9 cellular contexts compared by ENCODE assay signal in genomic region chr15:58212909-58213526, GRCh38.
DNase-seq lines count a peak whose midpoint lies in the region; ATAC-seq and TF ChIP-seq lines count a peak whose summit lies in the region.
"Had no signal": no experiment of that assay in that cellular context is flagged by ENCODE, and none has a peak within 500 bp of the region (broad histone marks: within the 10 kb centered on the region; RNA-seq: fewer than 3 reads in every experiment).

No MANE protein-coding gene starts in this region.

- H3K4me2 ChIP-seq in GM23338: no peak overlapping the region
- no peak overlapping the region for H3K4me2 ChIP-seq in fibroblast of lung (ENCODE audit: extremely low read depth, insufficient read depth, low read length)

- H3K4me3 ChIP-seq in A673 (ENCODE audit: low read depth, low read length, poor library complexity, severe bottlenecking) (no peak overlapping the region), GM23338 (no peak overlapping the region), Panc1 (ENCODE audit: low read depth in 2 of 2, low read length in 2 of 2) (no peak overlapping the region), fibroblast of lung (replicated peaks in 1 of 4; ENCODE audit: control extremely low read depth in 1 of 4, insufficient read depth in 1 of 4, low read depth in 3 of 4, low read length in 4 of 4) (no peak overlapping the region)

- H3K9me3 ChIP-seq in A673 (ENCODE audit: low read depth, low read length, poor library complexity, severe bottlenecking) (no peaks in the 10 kb centered on the region), Panc1 (ENCODE audit: control insufficient read depth, insufficient read depth, low read depth, low read length) (no peaks in the 10 kb centered on the region), fibroblast of lung (ENCODE audit: control insufficient read depth, insufficient read depth, low read depth, low read length) (no peaks in the 10 kb centered on the region)

- ATAC-seq in GM23338 (peak; percentile 71), Panc1 (peak; percentile 89)

- H2AFZ ChIP-seq in GM23338 (no peak overlapping the region; the same call in 1 of the 2 replicates), fibroblast of lung (ENCODE audit: low read length) (no peak overlapping the region)

- no peaks in the 10 kb centered on the region for H3K36me3 Mint-ChIP-seq in GM23338 (ENCODE audit: low read depth)
- H3K36me3 Mint-ChIP-seq: activated naive CD4-positive, alpha-beta T cell treated with anti-CD3 and anti-CD28 coated beads, Interleukin-2, amount 50 U/mL, for 24 hours had no signal

- H3K36me3 ChIP-seq in A673 (ENCODE audit: insufficient read depth, low read length, poor library complexity, severe bottlenecking) (no peaks in the 10 kb centered on the region), GM23338 (ENCODE audit: insufficient read depth) (no peaks in the 10 kb centered on the region), Panc1 (ENCODE audit: control insufficient read depth, insufficient read depth, low read length) (no peaks in the 10 kb centered on the region), fibroblast of lung (ENCODE audit: control insufficient read depth, insufficient read depth, low read length) (no peaks in the 10 kb centered on the region)

- H4K20me1 ChIP-seq in GM23338 (replicated peaks; ENCODE audit: insufficient read depth): no peaks in the 10 kb centered on the region
- H4K20me1 ChIP-seq in fibroblast of lung (ENCODE audit: control insufficient read depth, extremely low read depth, insufficient read depth, low read length): no peaks in the 10 kb centered on the region

- POLR2A ChIA-PET in A673 (lab: Charles Lee; ENCODE audit: low non-redundant PET): no interaction called here
- POLR2A ChIA-PET in Panc1 (lab: Charles Lee): no interaction called here

- peaks cover 4% of the 10 kb centered on the region; the same call in 2 of the 3 replicates for H3K4me1 Mint-ChIP-seq in GM23338
- H3K4me1 Mint-ChIP-seq: activated naive CD4-positive, alpha-beta T cell treated with anti-CD3 and anti-CD28 coated beads, Interleukin-2, amount 50 U/mL, for 24 hours had no signal

- no peaks in the 10 kb centered on the region for H3K27me3 Mint-ChIP-seq in GM23338 (ENCODE audit: insufficient read depth, low read depth, poor library complexity)
- H3K27me3 Mint-ChIP-seq: activated naive CD4-positive, alpha-beta T cell treated with anti-CD3 and anti-CD28 coated beads, Interleukin-2, amount 50 U/mL, for 24 hours had no signal

- H3F3A ChIP-seq in GM23338 (replicated peaks; ENCODE audit: low read depth): no peaks in the 10 kb centered on the region

- BruUV-seq in A673 (replicated peaks; lab: Mats Ljungman, UMichigan) (no TSS peak), Panc1 (replicated peaks; lab: Mats Ljungman, UMichigan) (no TSS peak)

- H3K27me3 ChIP-seq in A673 (replicated peaks; ENCODE audit: insufficient read depth, low read depth, low read length, poor library complexity) (no peaks in the 10 kb centered on the region), GM23338 (ENCODE audit: insufficient read depth) (no peaks in the 10 kb centered on the region), Panc1 (ENCODE audit: control insufficient read depth, insufficient read depth, low read length) (no peaks in the 10 kb centered on the region), fibroblast of lung (ENCODE audit: control insufficient read depth, insufficient read depth, low read length) (no peaks in the 10 kb centered on the region)

- H3K9ac ChIP-seq in fibroblast of lung (ENCODE audit: insufficient read depth, low read length): no peak overlapping the region

- H3K27ac ChIP-seq in A673 (ENCODE audit: low read depth, low read length, poor library complexity, severe bottlenecking) (no peak overlapping the region), GM23338 (ENCODE audit: low read depth) (no peak overlapping the region), Panc1 (ENCODE audit: low read length) (no peak overlapping the region), fibroblast of lung (ENCODE audit: insufficient read depth, low read length) (no peak overlapping the region)

- TF ChIP-seq CTCF in A673 (conservative IDR thresholded peaks at IDR 0.05; ENCODE audit: low read depth, low read length) (peak; percentile 62), GM23338 (conservative IDR thresholded peaks at IDR 0.05; ENCODE audit: low read depth in 2 of 2) (peak; percentile 60 to 62), Panc1 (IDR thresholded peaks at IDR 0.05) (peak; percentile 78), fibroblast of lung (conservative IDR thresholded peaks at IDR 0.05 in 1 of 2, IDR thresholded peaks at IDR 0.05 in 1 of 2; ENCODE audit: low read depth in 1 of 2, low read length in 2 of 2) (peak; percentile 64 to 68)

- H3K79me2 ChIP-seq in GM23338 (replicated peaks; ENCODE audit: insufficient read depth) (no peaks in the 10 kb centered on the region), fibroblast of lung (ENCODE audit: control insufficient read depth, insufficient read depth, low read length) (no peaks in the 10 kb centered on the region)

- H3K4me1 ChIP-seq in A673 (ENCODE audit: insufficient read depth, low read length, poor library complexity, severe bottlenecking) (peaks cover 10% of the 10 kb centered on the region), GM23338 (ENCODE audit: insufficient read depth) (no peaks in the 10 kb centered on the region; the same call in 1 of the 2 replicates), Panc1 (ENCODE audit: control insufficient read depth, insufficient read depth, low read length) (no peaks in the 10 kb centered on the region), fibroblast of lung (ENCODE audit: control insufficient read depth, extremely low read depth, insufficient read depth, low read length) (peaks cover 7% of the 10 kb centered on the region)

- no peak overlapping the region for H3K27ac Mint-ChIP-seq in GM23338
- H3K27ac Mint-ChIP-seq: activated naive CD4-positive, alpha-beta T cell treated with anti-CD3 and anti-CD28 coated beads, Interleukin-2, amount 50 U/mL, for 24 hours had no signal

- no peak overlapping the region for H3K4me3 Mint-ChIP-seq in GM23338
- H3K4me3 Mint-ChIP-seq: activated naive CD4-positive, alpha-beta T cell treated with anti-CD3 and anti-CD28 coated beads, Interleukin-2, amount 50 U/mL, for 24 hours had no signal

- CTCF ChIA-PET in A673 (lab: Charles Lee) (interaction anchor here (0.6 to 1.9 kb wide), 6 partner anchors 14 to 1316 kb away, joined by 3 to 8 read pairs (median 4); partner anchors contain the start of gene MINDY2), Panc1 (lab: Charles Lee) (interaction anchor here (0.6 to 1.2 kb wide), 3 partner anchors 217 to 1316 kb away, joined by 4 to 8 read pairs (median 4); no protein-coding TSS in a partner anchor)

- no peaks in the 10 kb centered on the region; the same call in 2 of the 3 replicates for H3K9me3 Mint-ChIP-seq in GM23338
- H3K9me3 Mint-ChIP-seq: activated naive CD4-positive, alpha-beta T cell treated with anti-CD3 and anti-CD28 coated beads, Interleukin-2, amount 50 U/mL, for 24 hours had no signal

- DNase-seq in A673 (ENCODE audit: low spot score) (peak; percentile 62), GM23338 (ENCODE audit: low spot score) (peak; percentile 54), Panc1 (ENCODE audit: low read depth, low spot score) (no peak), fibroblast of lung (ENCODE audit: low read depth in 2 of 2) (peak; percentile 47 to 58), retina (peak; percentile 43), posterior cingulate gyrus (no peak), islet precursor cell (no peak)
- DNase-seq in activated T-cell treated with anti-CD3 and anti-CD28 coated beads, Interleukin-2, amount 50 U/mL, for 48 hours: no peak

- intact Hi-C loops in A673 (cut with micrococcal nuclease; ENCODE audit: unreplicated experiment): no loop called here
- intact Hi-C loops in Panc1 (cut with micrococcal nuclease; ENCODE audit: unreplicated experiment): no loop called here
- intact Hi-C loops in posterior cingulate gyrus (cut with DNase I): no loop called here

- in situ Hi-C loops in Panc1 (cut with HindIII; ENCODE audit: low pct_unique_long_range_greater_than_20kb, low sequenced_read_pairs): no loop called here

- no peaks in the 10 kb centered on the region for H3K9me2 ChIP-seq in GM23338 (ENCODE audit: insufficient read depth)

TF ChIP-seq in GM23338, 12 proteins besides CTCF, POLR2A, EP300 and RAD21 (continues in another document):
- TF ChIP-seq JUNB (IDR thresholded peaks at IDR 0.05; ENCODE audit: unreplicated experiment): no peak

Comparison
In these comparisons a context has a peak if more than half of its experiments do, and no peak if none do; other contexts are left out.
1. DNase-seq: peak in A673 (single experiment), GM23338 (single experiment), fibroblast of lung (2 of 2) and retina (single experiment); none in Panc1 (single experiment), activated T-cell treated with anti-CD3 and anti-CD28 coated beads, Interleukin-2, amount 50 U/mL, for 48 hours (0 of 2), posterior cingulate gyrus (0 of 10) and islet precursor cell (single experiment).
2. Peak in every context shown above with its lines, with median percentiles within 50 percentile points of each other: CTCF ChIP-seq.